Comparison of ENCODE assay signal across 8 cellular contexts in the genomic region with DNA sequence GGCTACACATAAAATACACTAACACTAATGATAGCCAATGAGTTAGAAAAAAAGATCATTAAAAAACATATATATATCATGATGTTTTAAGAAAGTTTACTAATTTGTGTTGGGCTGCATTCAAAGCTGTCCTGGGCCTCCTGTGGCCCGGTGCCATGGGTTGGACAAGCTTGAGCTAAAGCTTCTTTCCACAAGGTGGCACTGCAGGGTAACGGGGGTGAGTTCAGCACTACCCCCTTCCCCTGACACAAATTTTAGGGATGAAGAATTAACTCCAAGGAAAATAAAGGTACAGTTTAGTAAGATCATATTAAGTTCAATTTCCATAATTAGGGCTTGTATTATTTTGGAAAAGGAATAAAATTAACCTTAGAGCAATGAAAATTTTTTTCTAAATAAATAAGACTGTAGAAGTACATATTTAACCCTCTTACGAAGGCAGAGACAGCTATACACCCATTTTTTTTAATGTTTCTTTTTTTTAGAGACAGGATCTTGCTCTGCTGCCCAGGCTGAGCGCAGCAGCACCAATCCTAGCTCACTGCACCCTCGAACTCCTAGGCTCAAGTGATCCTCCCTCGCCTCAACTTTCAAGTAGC. TPM values are rescaled to one million over a fixed set of nuclear protein-coding genes. Genes with fewer than 3 reads are reported as not detected.
DNase-seq lines count a peak whose midpoint lies in the region; ATAC-seq and TF ChIP-seq lines count a peak whose summit lies in the region.

No MANE protein-coding gene starts in this region.

- TF ChIP-seq CTCF in LNCAP (IDR thresholded peaks at IDR 0.05) (peak; percentile 94), upper lobe of right lung (IDR thresholded peaks at IDR 0.05) (peak; percentile 93)

- H3K27me3 ChIP-seq in SJCRH30: no peaks in the 10 kb centered on the region
- H3K27me3 ChIP-seq in upper lobe of right lung: no peaks in the 10 kb centered on the region

- peak; percentile 96 for ATAC-seq in upper lobe of right lung

- DNase-seq in DMS 273 treated with DMSO at 0.1 percent for 48 hours (lab: John Stamatoyannopoulos, UW) (peak; percentile 22), SJCRH30 (peak; percentile 85 to 91), glomerular visceral epithelial cell (ENCODE audit: extremely low spot score) (peak; percentile 73), pons (ENCODE audit: low spot score) (peak; percentile 77), upper lobe of right lung (peak; percentile 79), SKM-1 (lab: John Stamatoyannopoulos, UW; ENCODE audit: unreplicated experiment) (no peak)
- peak; percentile 2 to 55 (median 26) for DNase-seq in activated naive CD4-positive, alpha-beta T cell (lab: John Stamatoyannopoulos, UW)

- no peaks in the 10 kb centered on the region for H3K9me3 ChIP-seq in SJCRH30 (replicated peaks)
- H3K9me3 ChIP-seq in upper lobe of right lung: no peaks in the 10 kb centered on the region

- no peak overlapping the region for H3K27ac ChIP-seq in SJCRH30
- H3K27ac ChIP-seq in upper lobe of right lung: no peak overlapping the region

- H3K4me3 ChIP-seq in SJCRH30 (no peak overlapping the region), upper lobe of right lung (no peak overlapping the region)

- H3K36me3 ChIP-seq in SJCRH30: no peaks in the 10 kb centered on the region
- no peaks in the 10 kb centered on the region for H3K36me3 ChIP-seq in upper lobe of right lung

- H3K4me1 ChIP-seq in SJCRH30: no peaks in the 10 kb centered on the region
- no peaks in the 10 kb centered on the region for H3K4me1 ChIP-seq in upper lobe of right lung

- intact Hi-C loops in upper lobe of right lung (cut with DNase I): loop anchor here (10.0 kb wide), 1 partner anchor 106 kb away; no protein-coding TSS in a partner anchor

RNA-seq across cellular contexts. Expression of a gene that starts 38.9 kb away (rescaled TPM):
- 8.1 and 10.5 TPM in 2 replicates for total RNA-seq in SJCRH30 (2014; rRNA removed; shearing (Covaris generic))
- 78.5 TPM for total RNA-seq in upper lobe of right lung
